Comparison of ENCODE assay signal across 17 cellular contexts in genomic region chr12:96112733-96113132, GRCh38.
A peak's percentile ranks its signal among the peaks of the same experiment; 100 is the strongest.
DNase-seq lines count a peak whose midpoint lies in the region; ATAC-seq, FAIRE-seq and TF ChIP-seq lines count a peak whose summit lies in the region.
"Had no signal": no experiment of that assay in that cellular context is flagged by ENCODE, and none has a peak within 500 bp of the region (broad histone marks: within the 10 kb centered on the region; RNA-seq: fewer than 3 reads in every experiment).

No MANE protein-coding gene starts in this region.

- peaks cover 16% of the 10 kb centered on the region for H3K4me1 ChIP-seq in body of pancreas
- peaks cover 40% of the 10 kb centered on the region for H3K4me1 ChIP-seq in HepG2 (ENCODE audit: insufficient read depth, low read length)
- no peaks in the 10 kb centered on the region for H3K4me1 ChIP-seq in Karpas-422 (ENCODE audit: low read length)
- H3K4me1 ChIP-seq: SJCRH30 had no signal

- FAIRE-seq in HepG2 (lab: Jason Lieb, UNC): no peak
- FAIRE-seq: D721Med had no signal

- no peaks in the 10 kb centered on the region for H3K9me2 ChIP-seq in Karpas-422 (replicated peaks; ENCODE audit: insufficient read depth, low read length)

- in situ Hi-C loops in HepG2 (cut with HindIII; ENCODE audit: extremely low pct_ligation_motif_present, low pct_unique_long_range_greater_than_20kb): no loop called here

- ATAC-seq in body of pancreas: peak; percentile 59
- peak; percentile 58 for ATAC-seq in HepG2
- ATAC-seq in HG03097 (IDR thresholded peaks at IDR 0.05; ENCODE audit: low FRiP score, unreplicated experiment): no peak
- ATAC-seq: GM23338 had no signal

- 5 to 10% methylated on average over 5 of the region's 5 CpGs for WGBS in body of pancreas, 2 donors
- 0% methylated on average over 5 of the region's 5 CpGs for WGBS in HepG2 (ENCODE audit: low lambda C conversion rate)

- H3K9me3 ChIP-seq in body of pancreas: no peaks in the 10 kb centered on the region
- no peaks in the 10 kb centered on the region for H3K9me3 ChIP-seq in HepG2 (ENCODE audit: low read length)
- no peaks in the 10 kb centered on the region for H3K9me3 ChIP-seq in Karpas-422 (ENCODE audit: low read length)
- H3K9me3 ChIP-seq: SJCRH30 had no signal

- peak overlapping the region; percentile 0 for H3K4me3 Mint-ChIP-seq in type B pancreatic cell
- H3K4me3 Mint-ChIP-seq: GM23338 had no signal

- H2AFZ ChIP-seq in HepG2 (ENCODE audit: low read length) (no peak overlapping the region), Karpas-422 (ENCODE audit: low read length) (no peak overlapping the region)
- H2AFZ ChIP-seq: GM23338 had no signal

- H3K27ac ChIP-seq in body of pancreas (peak overlapping the region in 1 of 4 donors; percentile 33), HepG2 (ENCODE audit: extremely low read length, insufficient read depth, low read length) (no peak overlapping the region), Karpas-422 (ENCODE audit: low read length) (no peak overlapping the region)
- H3K27ac ChIP-seq: KMS-11, RWPE1, SJCRH30 had no signal

- H3K27ac Mint-ChIP-seq in type B pancreatic cell: no peak overlapping the region
- H3K27ac Mint-ChIP-seq: GM23338 had no signal

- H3K27me3 ChIP-seq in body of pancreas: peaks cover 0 to 4% of the 10 kb centered on the region in 2 donors
- no peaks in the 10 kb centered on the region for H3K27me3 ChIP-seq in HepG2 (ENCODE audit: control insufficient read depth in 1 of 2, insufficient read depth in 2 of 2, low read length in 2 of 2)
- H3K27me3 ChIP-seq in Karpas-422 (ENCODE audit: low read length): no peaks in the 10 kb centered on the region
- H3K27me3 ChIP-seq: SJCRH30 had no signal

- DNase-seq in NCI-H748 (lab: John Stamatoyannopoulos, UW; ENCODE audit: unreplicated experiment) (peak; percentile 11), NCI-H748 treated with DMSO at 0.1 percent for 48 hours (lab: John Stamatoyannopoulos, UW) (no peak), body of pancreas (peak in 2 of 4 donors; percentile 28 to 56), HepG2 (ENCODE audit: low spot score) (peak; percentile 76), type B pancreatic cell (ENCODE audit: extremely low spot score, unreplicated experiment) (no peak), germinal center (ENCODE audit: low spot score) (no peak), Karpas-422 (no peak)
- DNase-seq: GF-D8, MM.1S, NCI-H1417, NCI-H446 treated with DMSO at 0.1 percent for 48 hours, SJCRH30 had no signal

- H3K36me3 ChIP-seq in body of pancreas (replicated peaks in 1 of 2; ENCODE audit: insufficient read depth in 1 of 2, low read depth in 2 of 2): no peaks in the 10 kb centered on the region
- H3K36me3 ChIP-seq in HepG2 (replicated peaks in 1 of 2; ENCODE audit: control insufficient read depth in 1 of 2, insufficient read depth in 2 of 2, low read length in 2 of 2): no peaks in the 10 kb centered on the region
- no peaks in the 10 kb centered on the region for H3K36me3 ChIP-seq in Karpas-422 (ENCODE audit: insufficient read depth, low read length)
- H3K36me3 ChIP-seq: SJCRH30 had no signal

- no peaks in the 10 kb centered on the region for H3K9me3 Mint-ChIP-seq in type B pancreatic cell

- no peak for TF ChIP-seq CTCF in body of pancreas (IDR thresholded peaks at IDR 0.05)
- TF ChIP-seq CTCF in HepG2 (CRISPR knock-in tag; IDR thresholded peaks at IDR 0.05): no peak
- no peak for TF ChIP-seq CTCF in type B pancreatic cell (conservative IDR thresholded peaks at IDR 0.05)

- no peaks in the 10 kb centered on the region for H3K36me3 Mint-ChIP-seq in type B pancreatic cell

- no peak for TF ChIP-seq RAD21 in HepG2 (CRISPR knock-in tag; IDR thresholded peaks at IDR 0.05)

- H3K4me2 ChIP-seq in HepG2 (ENCODE audit: low read depth, low read length) (0 out of 2 replicates have a peak overlapping the region, but pooled peaks have one; percentile 26), Karpas-422 (ENCODE audit: low read depth, low read length, poor library complexity, severe bottlenecking) (no peak overlapping the region)
- H3K4me2 ChIP-seq: GM23338, KMS-11 had no signal

- CTCF ChIA-PET in HepG2 (lab: Yijun Ruan, JAX; ENCODE audit: low intra/inter-chr PET ratio, low total read pairs): no interaction called here

- BruUV-seq in HepG2 (replicated peaks; lab: Mats Ljungman, UMichigan): no TSS peak

- H4K20me1 ChIP-seq in HepG2 (ENCODE audit: insufficient read depth, low read length) (no peaks in the 10 kb centered on the region), Karpas-422 (ENCODE audit: insufficient read depth, low read depth, low read length) (no peaks in the 10 kb centered on the region)

- POLR2A ChIA-PET in HepG2 (lab: Yijun Ruan, JAX): no interaction called here

- intact Hi-C loops in body of pancreas (cut with DNase I): no loop called here
- intact Hi-C loops in HepG2 (cut with micrococcal nuclease; ENCODE audit: unreplicated experiment): no loop called here

- no peaks in the 10 kb centered on the region for H3K79me2 ChIP-seq in HepG2 (ENCODE audit: insufficient read depth, low read length)
- H3K79me2 ChIP-seq in Karpas-422 (ENCODE audit: low read length): no peaks in the 10 kb centered on the region

- H3K9ac ChIP-seq in HepG2 (ENCODE audit: insufficient read depth, low read depth, low read length) (no peak overlapping the region), Karpas-422 (ENCODE audit: low read length) (no peak overlapping the region)
- H3K9ac ChIP-seq: KMS-11 had no signal

- H3K27me3 Mint-ChIP-seq in type B pancreatic cell: peaks cover 11% of the 10 kb centered on the region

- H3K4me3 ChIP-seq in body of pancreas (no peak overlapping the region), HepG2 (replicated peaks in 1 of 3; ENCODE audit: insufficient read depth in 1 of 3, low read depth in 2 of 3, low read length in 3 of 3) (no peak overlapping the region), Karpas-422 (ENCODE audit: low read length) (no peak overlapping the region)
- H3K4me3 ChIP-seq: GM23338, SJCRH30 had no signal

- no peak for TF ChIP-seq POLR2A in body of pancreas (IDR thresholded peaks at IDR 0.05)
- TF ChIP-seq POLR2A in HepG2 (IDR thresholded peaks at IDR 0.05; ENCODE audit: insufficient read depth in 1 of 2, low read depth in 2 of 2, low read length in 2 of 2): no peak

- H3K4me1 Mint-ChIP-seq in type B pancreatic cell (ENCODE audit: unreplicated experiment): peaks cover 20% of the 10 kb centered on the region

- TF ChIP-seq EP300 in HepG2 (IDR thresholded peaks at IDR 0.05; ENCODE audit: low read depth in 2 of 2, low read length in 2 of 2) (no peak; a peak in 1 of 4 replicates), HepG2 (CRISPR knock-in tag; IDR thresholded peaks at IDR 0.05; ENCODE audit: borderline replicate concordance) (no peak)

TF ChIP-seq in HepG2, 621 proteins besides CTCF, POLR2A, EP300 and RAD21 (continues in another document):
- TF ChIP-seq ZBTB2 (CRISPR knock-in tag; IDR thresholded peaks at IDR 0.05; ENCODE audit: low read depth): no peak
- TF ChIP-seq ZNF572 (CRISPR knock-in tag; IDR thresholded peaks at IDR 0.05): no peak
- peak; percentile 66 for TF ChIP-seq SIX4 (CRISPR knock-in tag; IDR thresholded peaks at IDR 0.05)
- no peak for TF ChIP-seq XRCC5 (optimal IDR thresholded peaks at IDR 0.05; ENCODE audit: low read length)
- no peak for TF ChIP-seq ZNF720 (CRISPR knock-in tag; IDR thresholded peaks at IDR 0.05)
- peak; percentile 34; the same call in 1 of the 2 replicates for TF ChIP-seq SOX5 (CRISPR knock-in tag; IDR thresholded peaks at IDR 0.05; ENCODE audit: borderline replicate concordance)
- TF ChIP-seq SKIL (CRISPR knock-in tag; IDR thresholded peaks at IDR 0.05; ENCODE audit: borderline replicate concordance): peak; percentile 69; the same call in 1 of the 2 replicates

Comparison
In these comparisons a context has a peak if more than half of its experiments do, and no peak if none do; other contexts are left out.
1. DNase-seq: peak in NCI-H748 (single experiment) and HepG2 (single experiment); none in NCI-H748 treated with DMSO at 0.1 percent for 48 hours (single experiment), type B pancreatic cell (single experiment), germinal center (single experiment) and Karpas-422 (single experiment).